Comparison of ENCODE assay signal across 11 cellular contexts in the genomic region with DNA sequence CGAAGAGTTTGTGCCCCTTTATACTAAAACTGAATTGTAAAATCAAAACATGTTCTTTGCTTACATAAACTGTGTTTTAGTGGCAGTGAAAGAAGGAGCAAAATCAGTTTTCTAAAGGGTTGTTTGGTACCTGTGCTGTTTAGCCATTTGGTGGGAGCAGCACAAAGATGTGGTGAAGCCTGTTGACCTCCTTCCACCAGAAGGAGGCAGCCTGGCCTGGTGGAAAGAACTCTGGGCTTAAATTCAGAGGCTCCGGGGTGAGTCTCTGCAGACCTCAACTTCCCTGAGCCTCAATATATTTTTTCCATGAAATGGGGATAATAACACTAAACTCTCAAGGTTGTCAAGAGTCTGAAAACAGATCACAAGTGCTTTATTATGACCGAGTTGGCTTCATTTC.
A peak's percentile ranks its signal among the peaks of the same experiment; 100 is the strongest.
DNase-seq lines count a peak whose midpoint lies in the region; ATAC-seq, FAIRE-seq and TF ChIP-seq lines count a peak whose summit lies in the region.
"Had no signal": no experiment of that assay in that cellular context is flagged by ENCODE, and none has a peak within 500 bp of the region (broad histone marks: within the 10 kb centered on the region; RNA-seq: fewer than 3 reads in every experiment).

No MANE protein-coding gene starts in this region.

- no peak overlapping the region for H3K4me3 Mint-ChIP-seq in CD4-positive, alpha-beta T cell
- H3K4me3 Mint-ChIP-seq in activated CD4-positive, alpha-beta T cell treated with anti-CD3 and anti-CD28 coated beads, Interleukin-2, amount 10 ng/mL, durations not matched to agents 7 days and 5 days, result no peak overlapping the region

- peak; percentile 63 for TF ChIP-seq CTCF in CD4-positive, alpha-beta T cell (IDR thresholded peaks at IDR 0.05)
- TF ChIP-seq CTCF in keratinocyte (optimal IDR thresholded peaks at IDR 0.05 in 1 of 3, IDR thresholded peaks at IDR 0.05 in 1 of 3, conservative IDR thresholded peaks at IDR 0.05 in 1 of 3; ENCODE audit: extremely low read depth in 1 of 3, insufficient read depth in 2 of 3, low read length in 3 of 3), result peak; percentile 10 to 50 (median 45)
- TF ChIP-seq CTCF in prostate gland (IDR thresholded peaks at IDR 0.05), result no peak

- dilution Hi-C loops in keratinocyte (cut with MboI; ENCODE audit: extremely low pct_ligation_motif_present, low sequenced_read_pairs), result no loop called here

- no peak overlapping the region for H3K4me2 ChIP-seq in keratinocyte (ENCODE audit: control insufficient read depth, extremely low read depth, insufficient read depth, low read depth, low read length)

- H3K9me3 ChIP-seq in CD4-positive, alpha-beta T cell (ENCODE audit: control insufficient read depth, low read length), result no peaks in the 10 kb centered on the region
- H3K9me3 ChIP-seq in keratinocyte (ENCODE audit: control insufficient read depth, low read depth, low read length) (no peaks in the 10 kb centered on the region), prostate gland (no peaks in the 10 kb centered on the region)

- H3K9me3 Mint-ChIP-seq in CD4-positive, alpha-beta T cell, result no peaks in the 10 kb centered on the region
- no peaks in the 10 kb centered on the region for H3K9me3 Mint-ChIP-seq in activated CD4-positive, alpha-beta T cell treated with anti-CD3 and anti-CD28 coated beads, Interleukin-2, amount 10 ng/mL, durations not matched to agents 7 days and 5 days

- H3K27ac Mint-ChIP-seq in CD4-positive, alpha-beta T cell, result no peak overlapping the region
- no peak overlapping the region for H3K27ac Mint-ChIP-seq in activated CD4-positive, alpha-beta T cell treated with anti-CD3 and anti-CD28 coated beads, Interleukin-2, amount 10 ng/mL, durations not matched to agents 7 days and 5 days

- no peaks in the 10 kb centered on the region for H3K79me2 ChIP-seq in keratinocyte (ENCODE audit: control insufficient read depth, insufficient read depth, low read length)

- CTCF ChIA-PET in CD4-positive, alpha-beta T cell (lab: Charles Lee), result no interaction called here
- CTCF ChIA-PET in activated CD4-positive, alpha-beta T cell treated with anti-CD3 and anti-CD28 coated beads, Interleukin-2, amount 10 ng/mL, durations not matched to agents 7 days and 5 days (lab: Charles Lee), result interaction anchor here (1.9 kb wide), 1 partner anchor 679 kb away, joined by 6 read pairs; no protein-coding TSS in a partner anchor

- no peaks in the 10 kb centered on the region for H3K27me3 Mint-ChIP-seq in CD4-positive, alpha-beta T cell
- no peaks in the 10 kb centered on the region for H3K27me3 Mint-ChIP-seq in activated CD4-positive, alpha-beta T cell treated with anti-CD3 and anti-CD28 coated beads, Interleukin-2, amount 10 ng/mL, durations not matched to agents 7 days and 5 days

- no peak overlapping the region for H3K27ac ChIP-seq in CD4-positive, alpha-beta T cell (ENCODE audit: low read depth, low read length)
- H3K27ac ChIP-seq in keratinocyte (ENCODE audit: control insufficient read depth, insufficient read depth, low read length) (no peak overlapping the region), prostate gland (no peak overlapping the region)

- TF ChIP-seq POLR2A in prostate gland (IDR thresholded peaks at IDR 0.05), result no peak

- H3K9ac ChIP-seq in keratinocyte (ENCODE audit: control insufficient read depth, extremely low read depth, insufficient read depth, low read length), result no peak overlapping the region

- H3K27me3 ChIP-seq in CD4-positive, alpha-beta T cell (ENCODE audit: control insufficient read depth, insufficient read depth, low read length), result no peaks in the 10 kb centered on the region
- H3K27me3 ChIP-seq in keratinocyte (ENCODE audit: control insufficient read depth, extremely low read depth, insufficient read depth, low read length), result no peaks in the 10 kb centered on the region
- H3K27me3 ChIP-seq in prostate gland (replicated peaks; ENCODE audit: insufficient read depth), result no peaks in the 10 kb centered on the region

- WGBS in prostate gland, result 76% methylated on average over 3 of the region's 3 CpGs

- POLR2A ChIA-PET in CD4-positive, alpha-beta T cell (lab: Charles Lee), result no interaction called here
- POLR2A ChIA-PET in activated CD4-positive, alpha-beta T cell treated with anti-CD3 and anti-CD28 coated beads, Interleukin-2, amount 10 ng/mL, durations not matched to agents 7 days and 5 days (lab: Charles Lee), result no interaction called here

- no peaks in the 10 kb centered on the region for H3K36me3 Mint-ChIP-seq in CD4-positive, alpha-beta T cell (ENCODE audit: low read depth)
- H3K36me3 Mint-ChIP-seq in activated CD4-positive, alpha-beta T cell treated with anti-CD3 and anti-CD28 coated beads, Interleukin-2, amount 10 ng/mL, durations not matched to agents 7 days and 5 days (ENCODE audit: low read depth), result no peaks in the 10 kb centered on the region

- peaks cover 16% of the 10 kb centered on the region for H3K4me1 Mint-ChIP-seq in CD4-positive, alpha-beta T cell (ENCODE audit: low read depth)
- H3K4me1 Mint-ChIP-seq in activated CD4-positive, alpha-beta T cell treated with anti-CD3 and anti-CD28 coated beads, Interleukin-2, amount 10 ng/mL, durations not matched to agents 7 days and 5 days, result peaks cover 20% of the 10 kb centered on the region

- no peak for ATAC-seq in CD4-positive, alpha-beta T cell (ENCODE audit: poor library complexity)
- ATAC-seq in HG03469 (IDR thresholded peaks at IDR 0.05; ENCODE audit: unreplicated experiment), result no peak
- ATAC-seq: sciatic nerve had no signal

- H3K9me1 ChIP-seq in keratinocyte (ENCODE audit: control insufficient read depth, extremely low read depth, insufficient read depth, low read length), result no peaks in the 10 kb centered on the region

- FAIRE-seq in keratinocyte (lab: Jason Lieb, UNC), result no peak

- H3K36me3 ChIP-seq in keratinocyte (ENCODE audit: control insufficient read depth in 2 of 2, extremely low read depth in 1 of 2, insufficient read depth in 2 of 2, low read length in 2 of 2) (no peaks in the 10 kb centered on the region), prostate gland (no peaks in the 10 kb centered on the region)

- peak in 6 of 10 experiments; percentile 7 to 24 (median 16) for DNase-seq in CD4-positive, alpha-beta T cell
- peak; percentile 15 for DNase-seq in H4 (ENCODE audit: low spot score)
- peak; percentile 31 for DNase-seq in activated CD4-positive, alpha-beta T cell treated with anti-CD3 and anti-CD28 coated beads, Interleukin-2, amount 10 ng/mL, durations not matched to agents 7 days and 5 days
- DNase-seq in keratinocyte (ENCODE audit: low read depth, low spot score), result no peak
- no peak for DNase-seq in prostate gland (ENCODE audit: low spot score)
- no peak for DNase-seq in T1000 (lab: John Stamatoyannopoulos, UW)
- DNase-seq in cerebellum (ENCODE audit: low spot score), result no peak
- DNase-seq: NCI-H1105, NCI-H524 treated with DMSO at 0.1 percent for 48 hours had no signal

- peaks cover 4% of the 10 kb centered on the region for H3K4me1 ChIP-seq in keratinocyte (ENCODE audit: control insufficient read depth, extremely low read depth, insufficient read depth, low read length)
- no peaks in the 10 kb centered on the region for H3K4me1 ChIP-seq in prostate gland (replicated peaks)

- H3K4me3 ChIP-seq in keratinocyte (ENCODE audit: control insufficient read depth in 2 of 3, extremely low read depth in 1 of 3, insufficient read depth in 2 of 3, low read depth in 1 of 3, low read length in 3 of 3) (no peak overlapping the region), prostate gland (no peak overlapping the region)

- no peaks in the 10 kb centered on the region for H4K20me1 ChIP-seq in keratinocyte (ENCODE audit: control insufficient read depth, extremely low read depth, insufficient read depth, low read length)

- no peak overlapping the region for H2AFZ ChIP-seq in keratinocyte (ENCODE audit: control insufficient read depth, low read length)

- intact Hi-C loops in CD4-positive, alpha-beta T cell (cut with DNase I, micrococcal nuclease), result loop anchor here (5.0 kb wide), 2 partner anchors 478 to 1973 kb away; partner anchors contain the start of gene BCL11B (in 1 of the 2)
- intact Hi-C loops in prostate gland (cut with DNase I), result no loop called here

Comparison
In these comparisons a context has a peak if more than half of its experiments do, and no peak if none do; other contexts are left out.
1. DNase-seq: peak in CD4-positive, alpha-beta T cell (6 of 10), H4 (single experiment) and activated CD4-positive, alpha-beta T cell treated with anti-CD3 and anti-CD28 coated beads, Interleukin-2, amount 10 ng/mL, durations not matched to agents 7 days and 5 days (single experiment); none in keratinocyte (single experiment), prostate gland (single experiment), T1000 (single experiment) and cerebellum (single experiment).
2. CTCF ChIP-seq: peak in CD4-positive, alpha-beta T cell (single experiment) and keratinocyte (3 of 3); none in prostate gland (0 of 4).